In genomic region chr11:47918370-47918690, GRCh38 we compare ENCODE assay signal across 8 cellular contexts.
DNase-seq lines count a peak whose midpoint lies in the region; ATAC-seq and TF ChIP-seq lines count a peak whose summit lies in the region.

No MANE protein-coding gene starts in this region.

- POLR2A ChIA-PET in naive thymus-derived CD4-positive, alpha-beta T cell (lab: Charles Lee), result interaction anchor here (0.6 to 1.8 kb wide), 2 partner anchors 29 to 51 kb away, joined by 3 to 4 read pairs; no protein-coding TSS in a partner anchor

- no peaks in the 10 kb centered on the region for H3K9me3 ChIP-seq in naive thymus-derived CD4-positive, alpha-beta T cell (ENCODE audit: control insufficient read depth in 2 of 3, low read length in 3 of 3)
- H3K9me3 ChIP-seq in vagina, result no peaks in the 10 kb centered on the region

- no peaks in the 10 kb centered on the region for H3K36me3 Mint-ChIP-seq in stimulated activated naive CD8-positive, alpha-beta T cell treated with anti-CD3 and anti-CD28 coated beads, Interleukin-15, Interleukin-2, amounts not matched to agents 100 ng/mL and 50 ng/mL, for 24 hours (ENCODE audit: low read depth)
- peaks cover 0 to 2% (median 0%) of the 10 kb centered on the region in 5 donors for H3K36me3 Mint-ChIP-seq in naive thymus-derived CD4-positive, alpha-beta T cell
- H3K36me3 Mint-ChIP-seq in glutamatergic neuron (ENCODE audit: unreplicated experiment), result no peaks in the 10 kb centered on the region

- H3K27me3 Mint-ChIP-seq in stimulated activated naive CD8-positive, alpha-beta T cell treated with anti-CD3 and anti-CD28 coated beads, Interleukin-15, Interleukin-2, amounts not matched to agents 100 ng/mL and 50 ng/mL, for 24 hours, result no peaks in the 10 kb centered on the region
- no peaks in the 10 kb centered on the region for H3K27me3 Mint-ChIP-seq in stimulated activated naive CD8-positive, alpha-beta T cell treated with anti-CD3 and anti-CD28 coated beads, Interleukin-15, amount 100 ng/mL, for 72 hours
- no peaks in the 10 kb centered on the region for H3K27me3 Mint-ChIP-seq in naive thymus-derived CD4-positive, alpha-beta T cell
- H3K27me3 Mint-ChIP-seq in glutamatergic neuron (ENCODE audit: unreplicated experiment), result no peaks in the 10 kb centered on the region

- peak overlapping the region; percentile 10 for H3K27ac ChIP-seq in brain microvascular endothelial cell
- H3K27ac ChIP-seq in naive thymus-derived CD4-positive, alpha-beta T cell (ENCODE audit: low read depth, low read length), result no peak overlapping the region
- peak overlapping the region; percentile 71 for H3K27ac ChIP-seq in vagina

- H3K27me3 ChIP-seq in brain microvascular endothelial cell (replicated peaks) (no peaks in the 10 kb centered on the region), vagina (no peaks in the 10 kb centered on the region)
- H3K27me3 ChIP-seq in naive thymus-derived CD4-positive, alpha-beta T cell (ENCODE audit: control insufficient read depth in 2 of 2, insufficient read depth in 2 of 2, low read length in 2 of 2), result no peaks in the 10 kb centered on the region

- H3K4me3 ChIP-seq in brain microvascular endothelial cell (ENCODE audit: low read depth, low read length) (no peak overlapping the region), vagina (peak overlapping the region in 1 of 2 donors; percentile 21)
- H3K4me3 ChIP-seq in naive thymus-derived CD4-positive, alpha-beta T cell (ENCODE audit: low read length), result no peak overlapping the region

- no peak for TF ChIP-seq POLR2A in vagina (IDR thresholded peaks at IDR 0.05)

- no peak for DNase-seq in stimulated activated naive CD8-positive, alpha-beta T cell treated with anti-CD3 and anti-CD28 coated beads, Interleukin-15, amount 100 ng/mL, for 72 hours
- DNase-seq in brain microvascular endothelial cell (no peak), vagina (ENCODE audit: extremely low spot score in 2 of 2) (no peak), glutamatergic neuron (no peak), NCI-H2196 (lab: John Stamatoyannopoulos, UW; ENCODE audit: unreplicated experiment) (no peak)
- DNase-seq in naive thymus-derived CD4-positive, alpha-beta T cell, result no peak

- no peak overlapping the region for H3K27ac Mint-ChIP-seq in stimulated activated naive CD8-positive, alpha-beta T cell treated with anti-CD3 and anti-CD28 coated beads, Interleukin-15, Interleukin-2, amounts not matched to agents 100 ng/mL and 50 ng/mL, for 24 hours
- no peak overlapping the region for H3K27ac Mint-ChIP-seq in stimulated activated naive CD8-positive, alpha-beta T cell treated with anti-CD3 and anti-CD28 coated beads, Interleukin-15, amount 100 ng/mL, for 72 hours
- H3K27ac Mint-ChIP-seq in naive thymus-derived CD4-positive, alpha-beta T cell, result peak overlapping the region in 8 of 9 donors; percentile 4 to 86 (median 61)
- H3K27ac Mint-ChIP-seq in glutamatergic neuron (ENCODE audit: unreplicated experiment), result no peak overlapping the region

- H3K4me1 Mint-ChIP-seq in stimulated activated naive CD8-positive, alpha-beta T cell treated with anti-CD3 and anti-CD28 coated beads, Interleukin-15, Interleukin-2, amounts not matched to agents 100 ng/mL and 50 ng/mL, for 24 hours (ENCODE audit: low read depth), result peaks cover 77% of the 10 kb centered on the region
- peaks cover 48% of the 10 kb centered on the region for H3K4me1 Mint-ChIP-seq in stimulated activated naive CD8-positive, alpha-beta T cell treated with anti-CD3 and anti-CD28 coated beads, Interleukin-15, amount 100 ng/mL, for 72 hours
- H3K4me1 Mint-ChIP-seq in naive thymus-derived CD4-positive, alpha-beta T cell, result peaks cover 27 to 78% (median 65%) of the 10 kb centered on the region in 7 donors
- H3K4me1 Mint-ChIP-seq in glutamatergic neuron (ENCODE audit: low read depth, unreplicated experiment), result peaks cover 6% of the 10 kb centered on the region

- peaks cover 39 to 42% of the 10 kb centered on the region in 2 donors for H3K4me1 ChIP-seq in naive thymus-derived CD4-positive, alpha-beta T cell (ENCODE audit: control insufficient read depth in 2 of 2, insufficient read depth in 2 of 2, low read length in 2 of 2)
- peaks cover 27% of the 10 kb centered on the region for H3K4me1 ChIP-seq in vagina

- CTCF ChIA-PET in naive thymus-derived CD4-positive, alpha-beta T cell (lab: Charles Lee), result interaction anchor here (0.7 kb wide), 1 partner anchor 11 kb away, joined by 3 read pairs; no protein-coding TSS in a partner anchor

- ATAC-seq in stimulated activated naive CD8-positive, alpha-beta T cell treated with anti-CD3 and anti-CD28 coated beads, Interleukin-15, amount 100 ng/mL, for 72 hours, result no peak
- ATAC-seq in naive thymus-derived CD4-positive, alpha-beta T cell, result no peak
- no peak for ATAC-seq in GM18520 (IDR thresholded peaks at IDR 0.05; ENCODE audit: unreplicated experiment)

- in situ Hi-C loops in brain microvascular endothelial cell (cut with HindIII; ENCODE audit: low pct_ligation_motif_present, low sequenced_read_pairs), result no loop called here

- intact Hi-C loops in naive thymus-derived CD4-positive, alpha-beta T cell (cut with micrococcal nuclease), result no loop called here
- intact Hi-C loops in vagina (cut with DNase I), result loop anchor here (10.0 kb wide), 1 partner anchor 46 kb away; no protein-coding TSS in a partner anchor

- H3K9me3 Mint-ChIP-seq in stimulated activated naive CD8-positive, alpha-beta T cell treated with anti-CD3 and anti-CD28 coated beads, Interleukin-15, Interleukin-2, amounts not matched to agents 100 ng/mL and 50 ng/mL, for 24 hours, result no peaks in the 10 kb centered on the region
- H3K9me3 Mint-ChIP-seq in stimulated activated naive CD8-positive, alpha-beta T cell treated with anti-CD3 and anti-CD28 coated beads, Interleukin-15, amount 100 ng/mL, for 72 hours, result no peaks in the 10 kb centered on the region
- no peaks in the 10 kb centered on the region for H3K9me3 Mint-ChIP-seq in naive thymus-derived CD4-positive, alpha-beta T cell
- no peaks in the 10 kb centered on the region for H3K9me3 Mint-ChIP-seq in glutamatergic neuron (ENCODE audit: unreplicated experiment)

- peak overlapping the region; percentile 22 for H3K4me3 Mint-ChIP-seq in stimulated activated naive CD8-positive, alpha-beta T cell treated with anti-CD3 and anti-CD28 coated beads, Interleukin-15, Interleukin-2, amounts not matched to agents 100 ng/mL and 50 ng/mL, for 24 hours
- no peak overlapping the region for H3K4me3 Mint-ChIP-seq in stimulated activated naive CD8-positive, alpha-beta T cell treated with anti-CD3 and anti-CD28 coated beads, Interleukin-15, amount 100 ng/mL, for 72 hours
- H3K4me3 Mint-ChIP-seq in naive thymus-derived CD4-positive, alpha-beta T cell, result peak overlapping the region in 1 of 10 donors; percentile 24
- no peak overlapping the region for H3K4me3 Mint-ChIP-seq in glutamatergic neuron (ENCODE audit: unreplicated experiment)

- H3K36me3 ChIP-seq in brain microvascular endothelial cell (replicated peaks) (no peaks in the 10 kb centered on the region), vagina (no peaks in the 10 kb centered on the region)
- H3K36me3 ChIP-seq in naive thymus-derived CD4-positive, alpha-beta T cell (ENCODE audit: control insufficient read depth in 2 of 3, insufficient read depth in 3 of 3, low read length in 3 of 3), result no peaks in the 10 kb centered on the region

- TF ChIP-seq CTCF in brain microvascular endothelial cell (IDR thresholded peaks at IDR 0.05; ENCODE audit: low read depth, low read length, missing control alignments), result no peak
- no peak for TF ChIP-seq CTCF in vagina (IDR thresholded peaks at IDR 0.05)
- no peak for TF ChIP-seq CTCF in glutamatergic neuron (IDR thresholded peaks at IDR 0.05; ENCODE audit: partially characterized antibody, unreplicated experiment)

Comparison
In these comparisons a context has a peak if more than half of its experiments do, and no peak if none do; other contexts are left out.
1. H3K27ac Mint-ChIP-seq: peak in naive thymus-derived CD4-positive, alpha-beta T cell (8 of 9); none in stimulated activated naive CD8-positive, alpha-beta T cell treated with anti-CD3 and anti-CD28 coated beads, Interleukin-15, Interleukin-2, amounts not matched to agents 100 ng/mL and 50 ng/mL, for 24 hours (single experiment), stimulated activated naive CD8-positive, alpha-beta T cell treated with anti-CD3 and anti-CD28 coated beads, Interleukin-15, amount 100 ng/mL, for 72 hours (0 of 2) and glutamatergic neuron (single experiment).